ENCODE assay signal across 10 cellular contexts in the genomic region with DNA sequence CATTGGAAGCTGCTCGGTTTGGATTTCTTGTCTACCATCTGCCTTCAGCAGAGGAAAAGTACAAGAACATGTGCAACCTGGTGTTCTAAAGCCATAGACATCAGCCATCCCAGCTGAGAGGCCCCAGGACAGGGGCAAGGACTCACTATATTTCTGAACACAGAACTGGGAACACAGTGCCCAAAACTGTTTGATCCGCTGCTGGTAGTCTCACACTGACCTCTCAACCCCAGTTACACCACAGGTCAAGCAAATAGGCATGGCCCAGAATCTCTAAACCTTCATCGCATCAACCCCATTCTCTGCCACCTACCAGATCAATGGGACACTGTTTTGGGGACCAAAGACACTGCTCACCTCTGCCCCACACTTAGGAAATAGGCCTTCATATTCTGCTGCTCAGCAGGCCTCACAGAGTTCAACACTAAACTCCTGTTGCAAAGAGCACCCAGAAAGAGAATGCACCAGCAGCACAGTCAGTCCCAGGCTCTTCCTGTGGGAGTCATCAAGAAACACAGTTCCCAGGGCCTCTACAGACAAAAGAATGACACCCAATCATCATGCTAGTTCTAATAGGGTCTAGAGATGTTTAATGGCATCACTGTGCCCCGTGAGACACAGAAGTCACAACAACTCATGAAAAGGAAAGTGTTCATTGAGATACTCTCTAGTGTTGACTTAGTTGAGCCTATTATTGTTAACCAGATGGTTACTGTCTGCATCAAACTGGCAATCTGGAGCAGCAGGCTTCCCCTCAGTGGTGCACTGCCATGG. TPM values are rescaled to one million over a fixed set of nuclear protein-coding genes. Genes with fewer than 3 reads are reported as not detected.
DNase-seq lines count a peak whose midpoint lies in the region; ATAC-seq and TF ChIP-seq lines count a peak whose summit lies in the region.
"Had no signal": no experiment of that assay in that cellular context is flagged by ENCODE, and none has a peak within 500 bp of the region (broad histone marks: within the 10 kb centered on the region; RNA-seq: fewer than 3 reads in every experiment).

No MANE protein-coding gene starts in this region.

- TF ChIP-seq CTCF in heart right ventricle (IDR thresholded peaks at IDR 0.05), result no peak
- no peak for TF ChIP-seq CTCF in PC-3 (conservative IDR thresholded peaks at IDR 0.05; ENCODE audit: low read depth, low read length)
- TF ChIP-seq CTCF in upper lobe of right lung (IDR thresholded peaks at IDR 0.05), result no peak

- no peaks in the 10 kb centered on the region for H4K20me1 ChIP-seq in PC-3 (ENCODE audit: low read length)

- ATAC-seq in heart right ventricle (no peak), Right ventricle myocardium superior (ENCODE audit: poor library complexity) (no peak), PC-3 (no peak), upper lobe of right lung (no peak), GM19328 (IDR thresholded peaks at IDR 0.05; ENCODE audit: unreplicated experiment) (no peak)

- TF ChIP-seq POLR2A in erythroblast (IDR thresholded peaks at IDR 0.05; ENCODE audit: low read length), result no peak

- no peaks in the 10 kb centered on the region for H3K9me2 ChIP-seq in PC-3 (replicated peaks; ENCODE audit: low read length)

- peak overlapping the region in 9 of 10 donors; percentile 61 to 89 (median 78) for H3K27ac ChIP-seq in heart right ventricle
- no peak overlapping the region for H3K27ac ChIP-seq in PC-3 (ENCODE audit: low read length)
- H3K27ac ChIP-seq in upper lobe of right lung, result peak overlapping the region; percentile 48
- H3K27ac ChIP-seq: WERI-Rb-1 had no signal

- no peaks in the 10 kb centered on the region for H3K27me3 ChIP-seq in heart right ventricle
- H3K27me3 ChIP-seq in PC-3 (ENCODE audit: low read length), result no peaks in the 10 kb centered on the region
- H3K27me3 ChIP-seq in upper lobe of right lung, result no peaks in the 10 kb centered on the region

- POLR2A ChIA-PET in PC-3 (lab: Charles Lee; ENCODE audit: unreplicated experiment), result no interaction called here

- 0 out of 2 replicates have a peak overlapping the region, but pooled peaks have one; percentile 90 for H2AFZ ChIP-seq in PC-3 (ENCODE audit: low read length)

- H3K4me2 ChIP-seq in PC-3 (ENCODE audit: low read length), result peak overlapping the region; percentile 95

- peak overlapping the region in 9 of 10 donors; percentile 33 to 62 (median 52) for H3K4me3 ChIP-seq in heart right ventricle
- H3K4me3 ChIP-seq in PC-3 (ENCODE audit: low read length), result peak overlapping the region; percentile 77
- peak overlapping the region; percentile 39 for H3K4me3 ChIP-seq in upper lobe of right lung

- 79 to 84% methylated on average over 4 of the region's 4 CpGs for WGBS in heart right ventricle, 2 donors

- H3F3A ChIP-seq in PC-3 (ENCODE audit: low read length, unreplicated experiment), result no peaks in the 10 kb centered on the region

- H3K9me3 ChIP-seq in heart right ventricle, result peaks cover 0 to 6% (median 0%) of the 10 kb centered on the region in 11 donors
- H3K9me3 ChIP-seq in PC-3 (ENCODE audit: low read length), result no peaks in the 10 kb centered on the region
- no peaks in the 10 kb centered on the region for H3K9me3 ChIP-seq in upper lobe of right lung

- CTCF ChIA-PET in PC-3 (lab: Charles Lee), result no interaction called here

- H3K9ac ChIP-seq in PC-3 (ENCODE audit: low read length), result no peak overlapping the region

- BruUV-seq in PC-3 (replicated peaks; lab: Mats Ljungman, UMichigan), result no TSS peak

- H3K79me2 ChIP-seq in PC-3 (ENCODE audit: low read length), result peaks cover 19% of the 10 kb centered on the region; the same call in 1 of the 2 replicates

- H3K36me3 ChIP-seq in heart right ventricle (no peaks in the 10 kb centered on the region), PC-3 (ENCODE audit: low read depth, low read length) (no peaks in the 10 kb centered on the region), upper lobe of right lung (no peaks in the 10 kb centered on the region)
- H3K36me3 ChIP-seq: WERI-Rb-1 had no signal

- H3K4me1 ChIP-seq in heart right ventricle (peaks cover 15 to 68% (median 57%) of the 10 kb centered on the region in 9 donors), PC-3 (ENCODE audit: insufficient read depth, low read length) (peaks cover 49% of the 10 kb centered on the region), upper lobe of right lung (peaks cover 18% of the 10 kb centered on the region)

- intact Hi-C loops in heart right ventricle (cut with DNase I), result loop anchor here in 1 of 10 donors (2.0 kb wide), 1 partner anchor 37 kb away; no protein-coding TSS in a partner anchor
- intact Hi-C loops in Right ventricle myocardium superior (cut with DNase I), result no loop called here
- intact Hi-C loops in PC-3 (cut with micrococcal nuclease), result no loop called here
- intact Hi-C loops in upper lobe of right lung (cut with DNase I), result no loop called here

- DNase-seq in heart right ventricle, result no peak
- DNase-seq in Right ventricle myocardium superior, result no peak
- DNase-seq in PC-3, result no peak
- DNase-seq in iris pigment epithelial cell (ENCODE audit: low read depth), result peak; percentile 16
- DNase-seq in upper lobe of right lung, result no peak
- DNase-seq in erythroblast (lab: John Stamatoyannopoulos, UW), result no peak
- DNase-seq in NCI-H2227 treated with DMSO at 0.1 percent for 48 hours (lab: John Stamatoyannopoulos, UW), result no peak
- DNase-seq: stimulated activated CD4-positive, alpha-beta T cell treated with anti-CD3 and anti-CD28 coated beads, Interleukin-4, amount 100 ng/mL, for 24 hours had no signal

RNA-seq across cellular contexts. Expression of a gene that starts 1.8 kb away (rescaled TPM):
- total RNA-seq in heart right ventricle (10 to 100 TPM; 20.4 to 37.4 (median 28.2) TPM), Right ventricle myocardium superior (22.3 TPM), PC-3 (2014; rRNA removed) (2.9 and 4.0 TPM in 2 replicates), upper lobe of right lung (6.8 TPM)
- polyA plus RNA-seq in heart right ventricle, result 10 to 100 TPM; 12.4 to 23.2 TPM

RNA-seq across cellular contexts. Expression of a gene that starts 20.1 kb away (rescaled TPM):
- total RNA-seq in heart right ventricle (10 to 100 TPM; 12.4 to 23.8 (median 17.4) TPM), Right ventricle myocardium superior (12.1 TPM), PC-3 (2014; rRNA removed) (13.0 and 14.9 TPM in 2 replicates), upper lobe of right lung (22.8 TPM)
- 10 to 100 TPM in 1 of 2 donors, 1 to 10 TPM in 1; 7.9 to 17.9 TPM for polyA plus RNA-seq in heart right ventricle
